1 cellular context compared by ENCODE assay signal in genomic region chr20:57738484-57738883, GRCh38.
A peak's percentile ranks its signal among the peaks of the same experiment; 100 is the strongest.
TF ChIP-seq lines count a peak whose summit lies in the region.

No MANE protein-coding gene starts in this region.

TF ChIP-seq in K562, 482 proteins besides CTCF, POLR2A, EP300 and RAD21 (continued from another document):
- TF ChIP-seq UBTF (IDR thresholded peaks at IDR 0.05; ENCODE audit: borderline replicate concordance in 1 of 2, low read depth in 2 of 2, low read length in 2 of 2): no peak
- no peak for TF ChIP-seq FOXM1 (IDR thresholded peaks at IDR 0.05; ENCODE audit: low read depth)
- no peak for TF ChIP-seq FOXM1 (CRISPR knock-in tag; IDR thresholded peaks at IDR 0.05; ENCODE audit: low read depth)
- TF ChIP-seq ESRRA (IDR thresholded peaks at IDR 0.05; ENCODE audit: borderline replicate concordance, low read depth): no peak
- no peak for TF ChIP-seq HEY1 (CRISPR knock-in tag; IDR thresholded peaks at IDR 0.05; ENCODE audit: borderline replicate concordance)
- no peak for TF ChIP-seq ZSCAN29 (IDR thresholded peaks at IDR 0.05)
- no peak for TF ChIP-seq TFE3 (CRISPR knock-in tag; IDR thresholded peaks at IDR 0.05)
- no peak for TF ChIP-seq POLR2B (IDR thresholded peaks at IDR 0.05; ENCODE audit: low read depth, partially characterized antibody)
- no peak for TF ChIP-seq KDM1A (IDR thresholded peaks at IDR 0.05)
- TF ChIP-seq BRD9 (IDR thresholded peaks at IDR 0.05; ENCODE audit: low read depth, partially characterized antibody): no peak
- TF ChIP-seq SREBF1 (IDR thresholded peaks at IDR 0.05; ENCODE audit: borderline replicate concordance, low read depth, low read length): no peak
- TF ChIP-seq ZBTB7A (IDR thresholded peaks at IDR 0.05; ENCODE audit: borderline replicate concordance, control insufficient read depth, low read depth, low read length): no peak
- peak; percentile 90 for TF ChIP-seq ATF3 (IDR thresholded peaks at IDR 0.05)
- no peak for TF ChIP-seq ATF3 (CRISPR knock-in tag; conservative IDR thresholded peaks at IDR 0.05)
- no peak for TF ChIP-seq HIVEP1 (CRISPR knock-in tag; IDR thresholded peaks at IDR 0.05)
- TF ChIP-seq JUND (IDR thresholded peaks at IDR 0.05; ENCODE audit: borderline replicate concordance, low read depth, low read length): peak; percentile 37; the same call in 1 of the 2 replicates
- peak; percentile 38; the same call in 1 of the 3 replicates for TF ChIP-seq JUND (tag; IDR thresholded peaks at IDR 0.05; ENCODE audit: borderline replicate concordance, low read depth, low read length)
- no peak for TF ChIP-seq ILK (tag; IDR thresholded peaks at IDR 0.05; ENCODE audit: borderline replicate concordance, low read depth)
- TF ChIP-seq E2F6 (IDR thresholded peaks at IDR 0.05; ENCODE audit: borderline replicate concordance in 1 of 2, extremely low read depth in 1 of 2, insufficient read depth in 1 of 2, insufficient read length in 1 of 2, low read depth in 1 of 2, low read length in 1 of 2, poor library complexity in 1 of 2, severe bottlenecking in 1 of 2): no peak
- no peak for TF ChIP-seq MLX (CRISPR knock-in tag; conservative IDR thresholded peaks at IDR 0.05)
- TF ChIP-seq HDAC3 (IDR thresholded peaks at IDR 0.05; ENCODE audit: borderline replicate concordance, partially characterized antibody): no peak
- no peak for TF ChIP-seq TGIF2 (CRISPR knock-in tag; IDR thresholded peaks at IDR 0.05)
- no peak for TF ChIP-seq ZC3H11A (IDR thresholded peaks at IDR 0.05; ENCODE audit: low read depth, low read length)
- TF ChIP-seq C11orf30 (IDR thresholded peaks at IDR 0.05; ENCODE audit: low read depth): no peak
- TF ChIP-seq CBFB (CRISPR knock-in tag; IDR thresholded peaks at IDR 0.05): no peak
- TF ChIP-seq NR1H2 (CRISPR knock-in tag; IDR thresholded peaks at IDR 0.05): no peak
- 0 out of 2 replicates have a peak, but pooled peaks have one; percentile 11 for TF ChIP-seq PKNOX1 (IDR thresholded peaks at IDR 0.05)
- no peak for TF ChIP-seq RBM14 (IDR thresholded peaks at IDR 0.05; ENCODE audit: borderline replicate concordance, insufficient read depth, low read depth, low read length)
- TF ChIP-seq NFXL1 (CRISPR knock-in tag; IDR thresholded peaks at IDR 0.05): no peak
- no peak for TF ChIP-seq MECOM (CRISPR knock-in tag; IDR thresholded peaks at IDR 0.05)
- TF ChIP-seq ZNF274 (IDR thresholded peaks at IDR 0.05; ENCODE audit: borderline replicate concordance, low read depth, low read length): no peak
- TF ChIP-seq ZNF77 (CRISPR knock-in tag; IDR thresholded peaks at IDR 0.05): no peak
- TF ChIP-seq CXXC5 (CRISPR knock-in tag; IDR thresholded peaks at IDR 0.05): no peak
- TF ChIP-seq ATF4 (CRISPR knock-in tag; IDR thresholded peaks at IDR 0.05): no peak
- no peak for TF ChIP-seq ESRRB (CRISPR knock-in tag; IDR thresholded peaks at IDR 0.05; ENCODE audit: borderline replicate concordance)
- no peak for TF ChIP-seq ZBTB43 (CRISPR knock-in tag; IDR thresholded peaks at IDR 0.05)
- TF ChIP-seq ZBTB5 (IDR thresholded peaks at IDR 0.05): no peak
- no peak for TF ChIP-seq ZNF140 (CRISPR knock-in tag; IDR thresholded peaks at IDR 0.05)
- no peak for TF ChIP-seq KDM4B (IDR thresholded peaks at IDR 0.05; ENCODE audit: borderline replicate concordance in 2 of 2, low read depth in 1 of 2)
- peak; percentile 90 for TF ChIP-seq ATF7 (IDR thresholded peaks at IDR 0.05)
- TF ChIP-seq NUFIP1 (IDR thresholded peaks at IDR 0.05; ENCODE audit: partially characterized antibody): no peak
- peak; percentile 22; the same call in 1 of the 2 replicates for TF ChIP-seq CREM (IDR thresholded peaks at IDR 0.05; ENCODE audit: low read depth)
- TF ChIP-seq MBD1 (CRISPR knock-in tag; IDR thresholded peaks at IDR 0.05): no peak
- TF ChIP-seq SFPQ (IDR thresholded peaks at IDR 0.05; ENCODE audit: low read depth, low read length): no peak
- no peak for TF ChIP-seq ATF1 (CRISPR knock-in tag; IDR thresholded peaks at IDR 0.05)
- TF ChIP-seq ATF1 (tag; IDR thresholded peaks at IDR 0.05): peak; percentile 66
